ENCODE assay signal across 19 cellular contexts in genomic region chr4:88275949-88276515, GRCh38. TPM values are rescaled to one million over a fixed set of nuclear protein-coding genes. Genes with fewer than 3 reads are reported as not detected.
A peak's percentile ranks its signal among the peaks of the same experiment; 100 is the strongest.
DNase-seq lines count a peak whose midpoint lies in the region; ATAC-seq, FAIRE-seq and TF ChIP-seq lines count a peak whose summit lies in the region.
"Had no signal": no experiment of that assay in that cellular context is flagged by ENCODE, and none has a peak within 500 bp of the region (broad histone marks: within the 10 kb centered on the region; RNA-seq: fewer than 3 reads in every experiment).

No MANE protein-coding gene starts in this region.

- H3K9me3 ChIP-seq in A549: no peaks in the 10 kb centered on the region
- H3K9me3 ChIP-seq: right lobe of liver had no signal

- DNase-seq in A549 (ENCODE audit: low read depth in 1 of 2, low spot score in 1 of 2) (no peak), GM12892 (ENCODE audit: insufficient read length) (no peak), OCI-M1 (lab: John Stamatoyannopoulos, UW) (peak; percentile 29), iris pigment epithelial cell (ENCODE audit: low read depth) (peak; percentile 24), SW 1271 (lab: John Stamatoyannopoulos, UW) (no peak), dorsolateral prefrontal cortex (no peak)
- DNase-seq: activated CD4-positive, alpha-beta T cell treated with anti-CD3 and anti-CD28 coated beads, Interleukin-2, amount 50 U/mL, for 1 hour; activated T-cell treated with anti-CD3 and anti-CD28 coated beads, Interleukin-2, amount 50 U/mL, for 72 hours; CD8-positive, alpha-beta memory T cell; hippocampal formation; midbrain; NCI-H1417 treated with DMSO at 0.1 percent for 48 hours; NCI-H774; occipital lobe; right lobe of liver; substantia nigra had no signal

- TF ChIP-seq POLR2A in A549 (IDR thresholded peaks at IDR 0.05; ENCODE audit: low read length): no peak
- no peak for TF ChIP-seq POLR2A in GM12892 (IDR thresholded peaks at IDR 0.05; ENCODE audit: low read depth, low read length)

- CTCF ChIA-PET in A549 (lab: Yijun Ruan, JAX): interaction anchor here (1.4 kb wide), 1 partner anchor 93 kb away, joined by 3 read pairs; no protein-coding TSS in a partner anchor

- WGBS in A549 (ENCODE audit: missing lambda C conversion rate): 43% methylated on average over 4 of the region's 4 CpGs

- H3K27ac ChIP-seq in A549 (no peak overlapping the region), dorsolateral prefrontal cortex (no peak overlapping the region)
- H3K27ac ChIP-seq: right lobe of liver had no signal

- H3K4me3 ChIP-seq in A549: no peak overlapping the region
- no peak overlapping the region for H3K4me3 ChIP-seq in dorsolateral prefrontal cortex
- H3K4me3 ChIP-seq: right lobe of liver had no signal

- ATAC-seq in A549 (no peak), HG02870 (IDR thresholded peaks at IDR 0.05; ENCODE audit: unreplicated experiment) (no peak), HG03045 (IDR thresholded peaks at IDR 0.05; ENCODE audit: unreplicated experiment) (no peak)
- ATAC-seq: activated T-cell treated with anti-CD3 and anti-CD28 coated beads, Interleukin-2, amount 50 U/mL, for 72 hours had no signal

- intact Hi-C loops in dorsolateral prefrontal cortex (cut with DNase I): no loop called here

- no peaks in the 10 kb centered on the region for H3K27me3 ChIP-seq in dorsolateral prefrontal cortex
- H3K27me3 ChIP-seq: right lobe of liver had no signal

- H3K4me1 ChIP-seq in A549: peaks cover 6% of the 10 kb centered on the region; the same call in 2 of the 3 replicates
- H3K4me1 ChIP-seq: right lobe of liver had no signal

- peak overlapping the region; percentile 31; the same call in 2 of the 3 replicates for H3K4me2 ChIP-seq in A549

- POLR2A ChIA-PET in A549 (lab: Yijun Ruan, JAX): no interaction called here

- FAIRE-seq in A549 (lab: Jason Lieb, UNC): no peak
- peak; percentile 5 for FAIRE-seq in GM12892 (lab: Jason Lieb, UNC)
- FAIRE-seq: endometrium had no signal

- TF ChIP-seq EP300 in A549 (IDR thresholded peaks at IDR 0.05): no peak

- TF ChIP-seq CTCF in A549 (IDR thresholded peaks at IDR 0.05) (no peak), dorsolateral prefrontal cortex (IDR thresholded peaks at IDR 0.05 in 54 of 56, conservative IDR thresholded peaks at IDR 0.05 in 2 of 56; ENCODE audit: low read depth in 1 of 56, partially characterized antibody in 56 of 56) (no peak)

- TF ChIP-seq RAD21 in A549 (conservative IDR thresholded peaks at IDR 0.05 in 1 of 2, IDR thresholded peaks at IDR 0.05 in 1 of 2): no peak

TF ChIP-seq in A549, 52 proteins besides CTCF, POLR2A, EP300 and RAD21:
- no peak for TF ChIP-seq FOSB (CRISPR knock-in tag; IDR thresholded peaks at IDR 0.05)
- TF ChIP-seq FOSL2 (IDR thresholded peaks at IDR 0.05): no peak
- TF ChIP-seq FOSL2 (CRISPR knock-in tag; IDR thresholded peaks at IDR 0.05): no peak
- TF ChIP-seq BHLHE40 (IDR thresholded peaks at IDR 0.05; ENCODE audit: low read depth, low read length): no peak
- TF ChIP-seq REST (IDR thresholded peaks at IDR 0.05): no peak
- TF ChIP-seq PBX3 (IDR thresholded peaks at IDR 0.05): no peak
- TF ChIP-seq HOXB5 (CRISPR knock-in tag; IDR thresholded peaks at IDR 0.05): no peak

RNA-seq across cellular contexts. Expression of gene PPM1K, which starts 8.3 kb away (rescaled TPM):
- polyA plus RNA-seq in A549 (2011; rRNA removed) (2.4 TPM in 2 replicates), A549 (2017; fragmentation: RNase III; extraction: RNeasy Plus Mini Kit Qiagen cat#74134 plus additional on column Dnase treatment) (0.76 to 0.90 TPM (median 0.85 TPM) in 3 replicates)
- polyA plus RNA-seq in A549 (2012; cell fraction: cytosol; rRNA removed): 0.65 and 0.92 TPM in 2 replicates
- polyA plus RNA-seq in A549 (2012; cell fraction: nucleus; rRNA removed): 0.39 and 0.71 TPM in 2 replicates
- polyA minus RNA-seq in A549 (2011; rRNA and poly(A)+ RNA removed): 5.0 and 6.6 TPM in 2 replicates
- polyA plus RNA-seq in GM12892 (2012; ENCODE audit: missing spikeins): 22.9 TPM
- total RNA-seq in dorsolateral prefrontal cortex: 100 to 1,000 TPM in 119 of 120 experiments, 10 to 100 TPM in 1; 96.3 to 246 (median 167) TPM

Comparison
In these comparisons a context has a peak if more than half of its experiments do, and no peak if none do; other contexts are left out.
1. DNase-seq: peak in OCI-M1 (single experiment) and iris pigment epithelial cell (single experiment); none in A549 (0 of 2), GM12892 (single experiment), SW 1271 (0 of 2) and dorsolateral prefrontal cortex (0 of 10).